ENCODE assay signal across 11 cellular contexts in the genomic region with DNA sequence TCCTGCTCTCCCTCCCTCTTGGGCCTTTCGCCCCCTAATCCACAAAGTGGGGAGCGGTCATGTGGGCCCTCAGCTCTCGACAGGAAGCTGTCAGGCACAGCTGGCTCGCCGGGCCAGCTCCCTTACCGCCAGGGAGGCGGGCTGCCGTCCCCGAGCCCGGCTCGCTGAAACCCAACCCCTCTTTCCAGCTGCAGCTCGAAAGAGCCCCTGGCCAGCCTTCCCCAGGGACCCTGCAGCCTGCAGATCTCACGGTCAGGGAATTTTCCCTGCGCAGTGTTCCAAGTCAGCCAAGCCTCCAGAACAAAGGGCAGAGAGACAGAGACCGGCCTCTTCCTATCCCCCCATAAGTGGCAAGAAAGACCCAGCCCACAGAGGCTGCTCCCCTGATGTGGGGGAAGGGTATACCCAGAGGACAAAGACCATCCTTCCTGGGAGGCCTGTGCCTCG. TPM values are rescaled to one million over a fixed set of nuclear protein-coding genes. Genes with fewer than 3 reads are reported as not detected.
DNase-seq lines count a peak whose midpoint lies in the region; TF ChIP-seq lines count a peak whose summit lies in the region.
"Had no signal": no experiment of that assay in that cellular context is flagged by ENCODE, and none has a peak within 500 bp of the region (broad histone marks: within the 10 kb centered on the region; RNA-seq: fewer than 3 reads in every experiment).

No MANE protein-coding gene starts in this region.

- H3K9ac ChIP-seq in smooth muscle cell (ENCODE audit: low read depth): no peak overlapping the region

- in situ Hi-C loops in ACHN (cut with HindIII; ENCODE audit: low pct_ligation_motif_present, low pct_unique_long_range_greater_than_20kb, low sequenced_read_pairs): no loop called here

- H3K36me3 ChIP-seq in smooth muscle cell (ENCODE audit: low read depth): no peaks in the 10 kb centered on the region
- H3K36me3 ChIP-seq in tibial nerve: no peaks in the 10 kb centered on the region

- no peaks in the 10 kb centered on the region for H4K20me1 ChIP-seq in smooth muscle cell (ENCODE audit: low read depth)

- H3K79me2 ChIP-seq in smooth muscle cell (ENCODE audit: low read depth): no peaks in the 10 kb centered on the region

- TF ChIP-seq EP300 in tibial nerve (IDR thresholded peaks at IDR 0.05): no peak

- WGBS in smooth muscle cell (ENCODE audit: low lambda C conversion rate): 33% methylated on average over 16 of the region's 16 CpGs
- 38 to 41% methylated on average over 14 to 16 of the region's 16 CpGs for WGBS in tibial nerve, 2 donors

- no peak for TF ChIP-seq POLR2A in tibial nerve (IDR thresholded peaks at IDR 0.05)

- H3F3A ChIP-seq in smooth muscle cell (ENCODE audit: low read depth): no peaks in the 10 kb centered on the region

- H3K4me1 ChIP-seq in smooth muscle cell (ENCODE audit: low read depth) (peaks cover 4% of the 10 kb centered on the region), tibial nerve (peaks cover 0 to 15% (median 0%) of the 10 kb centered on the region in 4 donors)

- TF ChIP-seq CTCF in smooth muscle cell (IDR thresholded peaks at IDR 0.05; ENCODE audit: borderline replicate concordance, insufficient read depth, poor library complexity, severe bottlenecking) (no peak), tibial nerve (IDR thresholded peaks at IDR 0.05) (no peak)

- H3K4me2 ChIP-seq in smooth muscle cell: no peak overlapping the region

- DNase-seq in DMS79 treated with DMSO at 0.1 percent for 48 hours (lab: John Stamatoyannopoulos, UW) (peak; percentile 42), DMS79 (lab: John Stamatoyannopoulos, UW) (no peak), astrocyte of the hippocampus (ENCODE audit: low read depth, low spot score) (peak; percentile 34), left kidney (ENCODE audit: low read depth, low spot score) (peak; percentile 96), smooth muscle cell (lab: John Stamatoyannopoulos, UW; ENCODE audit: unreplicated experiment) (no peak), tibial nerve (ENCODE audit: low spot score in 2 of 2) (no peak), ACHN (no peak), HuH-7.5 (ENCODE audit: low spot score) (no peak)
- DNase-seq: activated CD4-positive, alpha-beta T cell treated with anti-CD3 and anti-CD28 coated beads, Interleukin-2, amount 10 ng/mL, durations not matched to agents 24 days and 14 days; activated naive CD4-positive, alpha-beta T cell treated with anti-CD3 and anti-CD28 coated beads for 36 hours; stimulated activated CD4-positive, alpha-beta T cell treated with anti-CD3 and anti-CD28 coated beads, Interleukin-4, amount 100 ng/mL, for 4 hours had no signal

- no peak overlapping the region for H3K4me3 ChIP-seq in smooth muscle cell
- H3K4me3 ChIP-seq in tibial nerve: no peak overlapping the region

- H3K27ac ChIP-seq in smooth muscle cell (ENCODE audit: low read depth): no peak overlapping the region
- H3K27ac ChIP-seq in tibial nerve: no peak overlapping the region

- no peaks in the 10 kb centered on the region for H3K27me3 ChIP-seq in smooth muscle cell (ENCODE audit: low read depth)
- no peaks in the 10 kb centered on the region for H3K27me3 ChIP-seq in tibial nerve

- H2AFZ ChIP-seq in smooth muscle cell (ENCODE audit: low read depth): peak overlapping the region; percentile 4

- H3K9me3 ChIP-seq in smooth muscle cell (replicated peaks; ENCODE audit: low read depth) (no peaks in the 10 kb centered on the region), tibial nerve (no peaks in the 10 kb centered on the region)

RNA-seq across cellular contexts. Expression of gene MAGEF1, which starts 32.8 kb away (rescaled TPM):
- 37.0 and 44.8 TPM in 2 replicates for total RNA-seq in smooth muscle cell
- 52.7 and 59.8 TPM in 2 replicates for polyA plus RNA-seq in smooth muscle cell
- total RNA-seq in tibial nerve: 10 to 100 TPM; 29.6 to 48.1 (median 42.4) TPM

Comparison
In these comparisons a context has a peak if more than half of its experiments do, and no peak if none do; other contexts are left out.
1. DNase-seq: peak in DMS79 treated with DMSO at 0.1 percent for 48 hours (single experiment), astrocyte of the hippocampus (single experiment) and left kidney (single experiment); none in DMS79 (single experiment), smooth muscle cell (single experiment), tibial nerve (0 of 2), ACHN (single experiment) and HuH-7.5 (single experiment).